In the genomic region with DNA sequence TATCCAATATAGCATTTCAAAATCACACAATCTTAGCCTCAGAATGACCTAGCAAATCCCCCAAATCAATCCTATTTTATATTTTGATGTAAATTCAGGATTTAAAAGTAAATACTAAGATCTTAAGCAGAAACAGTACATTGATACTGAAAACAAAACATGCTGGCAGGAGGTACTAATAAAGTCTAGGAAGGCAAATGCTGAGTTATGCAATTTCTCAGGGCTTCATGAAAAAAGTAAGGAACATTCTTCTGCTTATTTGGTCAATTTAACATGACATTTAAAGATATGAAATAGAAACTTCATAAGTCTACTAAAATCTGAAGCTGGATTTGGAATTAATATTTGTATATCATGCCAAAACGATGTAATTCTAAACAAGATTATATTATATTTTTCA, we compare ENCODE assay signal across 18 cellular contexts.
DNase-seq lines count a peak whose midpoint lies in the region; FAIRE-seq lines count a peak whose summit lies in the region.
"Had no signal": no experiment of that assay in that cellular context is flagged by ENCODE, and none has a peak within 500 bp of the region (broad histone marks: within the 10 kb centered on the region; RNA-seq: fewer than 3 reads in every experiment).

No MANE protein-coding gene starts in this region.

- no peaks in the 10 kb centered on the region for H3K9me3 Mint-ChIP-seq in activated naive CD8-positive, alpha-beta T cell treated with anti-CD3 and anti-CD28 coated beads for 36 hours
- H3K9me3 Mint-ChIP-seq: CD14-positive monocyte; CD4-positive, alpha-beta memory T cell; H9; IgD-negative memory B cell had no signal

- peak; percentile 73 for DNase-seq in adipocyte (ENCODE audit: low read depth)
- DNase-seq in fibroblast of gingiva (ENCODE audit: low read depth), result peak; percentile 68
- no peak for DNase-seq in iPS-NIHi11 (ENCODE audit: low spot score)
- no peak for DNase-seq in DMS53 treated with DMSO at 0.1 percent for 48 hours (lab: John Stamatoyannopoulos, UW; ENCODE audit: unreplicated experiment)
- DNase-seq in activated naive CD8-positive, alpha-beta T cell treated with anti-CD3 and anti-CD28 coated beads for 36 hours, result no peak
- no peak for DNase-seq in T-helper 9 cell
- DNase-seq: CD4-positive, alpha-beta memory T cell; DMS153; DMS79 treated with DMSO at 0.1 percent for 48 hours; H9 had no signal

- H3K4me3 ChIP-seq in adipocyte (ENCODE audit: low read length), result no peak overlapping the region
- H3K4me3 ChIP-seq: BLaER1, GM12878 had no signal

- no peaks in the 10 kb centered on the region for H3K9me3 ChIP-seq in adipocyte (ENCODE audit: control insufficient read depth, low read length)
- H3K9me3 ChIP-seq: BLaER1 had no signal

- H3K4me3 Mint-ChIP-seq in activated naive CD8-positive, alpha-beta T cell treated with anti-CD3 and anti-CD28 coated beads for 36 hours, result no peak overlapping the region
- H3K4me3 Mint-ChIP-seq: CD14-positive monocyte; CD4-positive, alpha-beta memory T cell; H9; IgD-negative memory B cell had no signal

- H3K4me1 Mint-ChIP-seq in activated naive CD8-positive, alpha-beta T cell treated with anti-CD3 and anti-CD28 coated beads for 36 hours, result no peaks in the 10 kb centered on the region
- H3K4me1 Mint-ChIP-seq: CD14-positive monocyte; CD4-positive, alpha-beta memory T cell had no signal

- peaks cover 13% of the 10 kb centered on the region for H3K36me3 ChIP-seq in adipocyte (ENCODE audit: control insufficient read depth, insufficient read depth, low read length, severe bottlenecking)
- H3K36me3 ChIP-seq: BLaER1 had no signal

- no peaks in the 10 kb centered on the region for H3K27me3 ChIP-seq in adipocyte (replicated peaks; ENCODE audit: control insufficient read depth, insufficient read depth, low read length)
- H3K27me3 ChIP-seq: BLaER1 had no signal

- H3K36me3 Mint-ChIP-seq in activated naive CD8-positive, alpha-beta T cell treated with anti-CD3 and anti-CD28 coated beads for 36 hours, result peaks cover 5% of the 10 kb centered on the region

- FAIRE-seq in G401.6 (lab: Jason Lieb, UNC), result peak; percentile 80
- FAIRE-seq: A204.1, GM12878, H1, HTR-8/SVneo had no signal

- H3K9ac ChIP-seq in adipocyte (ENCODE audit: low read length), result peak overlapping the region; percentile 56
- H3K9ac ChIP-seq: BLaER1 had no signal

- H3K27me3 Mint-ChIP-seq in activated naive CD8-positive, alpha-beta T cell treated with anti-CD3 and anti-CD28 coated beads for 36 hours, result no peaks in the 10 kb centered on the region
- H3K27me3 Mint-ChIP-seq: CD4-positive, alpha-beta memory T cell; IgD-negative memory B cell had no signal

- peaks cover 56% of the 10 kb centered on the region for H3K4me1 ChIP-seq in adipocyte (ENCODE audit: control insufficient read depth, insufficient read depth, low read length)
- H3K4me1 ChIP-seq: BLaER1 had no signal

- H3K27ac Mint-ChIP-seq in activated naive CD8-positive, alpha-beta T cell treated with anti-CD3 and anti-CD28 coated beads for 36 hours, result no peak overlapping the region
- H3K27ac Mint-ChIP-seq: IgD-negative memory B cell had no signal

Comparison
In these comparisons a context has a peak if more than half of its experiments do, and no peak if none do; other contexts are left out.
1. DNase-seq: peak in adipocyte (single experiment) and fibroblast of gingiva (single experiment); none in iPS-NIHi11 (single experiment), DMS53 treated with DMSO at 0.1 percent for 48 hours (single experiment), activated naive CD8-positive, alpha-beta T cell treated with anti-CD3 and anti-CD28 coated beads for 36 hours (single experiment) and T-helper 9 cell (single experiment).